ENCODE assay signal across 24 cellular contexts in genomic region chr15:81911572-81911971, GRCh38.
"Had no signal": no experiment of that assay in that cellular context is flagged by ENCODE, and none has a peak within 500 bp of the region (broad histone marks: within the 10 kb centered on the region; RNA-seq: fewer than 3 reads in every experiment).

No MANE protein-coding gene starts in this region.

- ATAC-seq: activated T-cell treated with anti-CD3 and anti-CD28 coated beads, Interleukin-2, amount 50 U/mL, for 4 hours; gastrocnemius medialis; left lobe of liver; natural killer cell treated with Interleukin-12 subunit alpha and Interleukin-12 subunit beta and Interleukin-15 and Interleukin-18, amount 100 ng/mL, for 72 hours; pancreas; psoas muscle; right lobe of liver; stimulated activated naive B cell treated with anti-CD40 and anti-IgM and Interleukin-4, amounts not matched to agents 10 μg/mL and 1 μg/mL and 100 μg/mL, for 72 hours had no signal

- H3K36me3 ChIP-seq: adrenal gland, ascending aorta, esophagus squamous epithelium, gastrocnemius medialis, pancreas, right lobe of liver, vagina had no signal

- H3K9me3 ChIP-seq: adrenal gland, ascending aorta, esophagus squamous epithelium, gastrocnemius medialis, pancreas, psoas muscle, right lobe of liver, testis, vagina had no signal

- H3K27me3 Mint-ChIP-seq: activated naive CD8-positive, alpha-beta T cell; stimulated activated naive B cell treated with anti-CD40 and anti-IgM and Interleukin-4, amounts not matched to agents 10 μg/mL and 1 μg/mL and 100 μg/mL, for 72 hours; type B pancreatic cell had no signal

- H3K4me3 ChIP-seq: adrenal gland, ascending aorta, coronary artery, esophagus squamous epithelium, gastrocnemius medialis, pancreas, psoas muscle, right lobe of liver, testis, vagina had no signal

- H3K36me3 Mint-ChIP-seq: activated naive CD8-positive, alpha-beta T cell; natural killer cell treated with Interleukin-12 subunit alpha and Interleukin-12 subunit beta and Interleukin-15 and Interleukin-18, amount 100 ng/mL, for 72 hours; stimulated activated naive B cell treated with anti-CD40 and anti-IgM and Interleukin-4, amounts not matched to agents 10 μg/mL and 1 μg/mL and 100 μg/mL, for 72 hours; type B pancreatic cell had no signal

- H3K27ac ChIP-seq: adrenal gland, ascending aorta, coronary artery, esophagus squamous epithelium, gastrocnemius medialis, pancreas, psoas muscle, right lobe of liver, testis, vagina had no signal

- H3K4me3 Mint-ChIP-seq: activated naive CD8-positive, alpha-beta T cell; activated T-cell treated with anti-CD3 and anti-CD28 coated beads, Interleukin-2, amount 50 U/mL, for 4 hours; natural killer cell treated with Interleukin-12 subunit alpha and Interleukin-12 subunit beta and Interleukin-15 and Interleukin-18, amount 100 ng/mL, for 72 hours; stimulated activated naive B cell treated with anti-CD40 and anti-IgM and Interleukin-4, amounts not matched to agents 10 μg/mL and 1 μg/mL and 100 μg/mL, for 72 hours; type B pancreatic cell had no signal

- DNase-seq: activated CD4-positive, alpha-beta T cell treated with anti-CD3 and anti-CD28 coated beads for 1 hour; activated CD8-positive, alpha-beta memory T cell treated with anti-CD3 and anti-CD28 coated beads, Interleukin-2, amount 50 U/mL, for 4 hours; activated naive CD4-positive, alpha-beta T cell; activated T-cell treated with anti-CD3 and anti-CD28 coated beads, Interleukin-2, amount 50 U/mL, for 4 hours; adrenal gland; esophagus squamous epithelium; gastrocnemius medialis; head of caudate nucleus; pancreas; psoas muscle; right lobe of liver; small intestine; stimulated activated CD4-positive, alpha-beta T cell treated with anti-CD3 and anti-CD28 coated beads, Interleukin-2, amount 100 ng/mL, for 24 hours; stimulated activated naive B cell treated with anti-CD40 and anti-IgM and Interleukin-4, amounts not matched to agents 10 μg/mL and 1 μg/mL and 100 μg/mL, for 72 hours; T-helper 9 cell; testis had no signal

- H3K27me3 ChIP-seq: adrenal gland, ascending aorta, esophagus squamous epithelium, gastrocnemius medialis, pancreas, right lobe of liver, testis, vagina had no signal

- H3K27ac Mint-ChIP-seq: activated naive CD8-positive, alpha-beta T cell; activated T-helper 2 cell treated with anti-CD3 and anti-CD28 coated beads, Interferon-gamma antibody, Interleukin-2, Interleukin-4, amounts not matched to agents 10 μg/mL and 5 μg/mL and 100 μg/mL, durations not matched to agents 14 hours and 24 hours and 36 hours; natural killer cell treated with Interleukin-12 subunit alpha and Interleukin-12 subunit beta and Interleukin-15 and Interleukin-18, amount 100 ng/mL, for 72 hours; stimulated activated naive B cell treated with anti-CD40 and anti-IgM and Interleukin-4, amounts not matched to agents 10 μg/mL and 1 μg/mL and 100 μg/mL, for 72 hours; type B pancreatic cell had no signal

- H3K4me1 Mint-ChIP-seq: stimulated activated naive B cell treated with anti-CD40 and anti-IgM and Interleukin-4, amounts not matched to agents 10 μg/mL and 1 μg/mL and 100 μg/mL, for 72 hours had no signal

- H3K9me3 Mint-ChIP-seq: activated T-cell treated with anti-CD3 and anti-CD28 coated beads, Interleukin-2, amount 50 U/mL, for 4 hours; activated T-helper 2 cell treated with anti-CD3 and anti-CD28 coated beads, Interferon-gamma antibody, Interleukin-2, Interleukin-4, amounts not matched to agents 10 μg/mL and 5 μg/mL and 100 μg/mL, durations not matched to agents 14 hours and 24 hours and 36 hours; natural killer cell treated with Interleukin-12 subunit alpha and Interleukin-12 subunit beta and Interleukin-15 and Interleukin-18, amount 100 ng/mL, for 72 hours had no signal

- H3K4me1 ChIP-seq: adrenal gland, pancreas had no signal
